ENCODE assay signal across 23 cellular contexts in genomic region chr7:17944720-17945119, GRCh38. TPM values are rescaled to one million over a fixed set of nuclear protein-coding genes. Genes with fewer than 3 reads are reported as not detected.
A peak's percentile ranks its signal among the peaks of the same experiment; 100 is the strongest.
DNase-seq lines count a peak whose midpoint lies in the region; ATAC-seq and TF ChIP-seq lines count a peak whose summit lies in the region.
"Had no signal": no experiment of that assay in that cellular context is flagged by ENCODE, and none has a peak within 500 bp of the region (broad histone marks: within the 10 kb centered on the region; RNA-seq: fewer than 3 reads in every experiment).

No MANE protein-coding gene starts in this region.

- peaks cover 14% of the 10 kb centered on the region for H3K79me2 ChIP-seq in PC-9 (ENCODE audit: low read depth)

- H3K4me1 ChIP-seq in PC-9 (replicated peaks; ENCODE audit: insufficient read depth) (peaks cover 47% of the 10 kb centered on the region), right atrium auricular region (peaks cover 0 to 4% of the 10 kb centered on the region in 2 donors)

- no peak for ATAC-seq in HG03045 (IDR thresholded peaks at IDR 0.05; ENCODE audit: unreplicated experiment)
- ATAC-seq in GM21723 (IDR thresholded peaks at IDR 0.05; ENCODE audit: unreplicated experiment) = no peak
- ATAC-seq: activated T-helper 17 cell treated with anti-CD3 and anti-CD28 coated beads, Interleukin-2, amount 50 U/mL, for 72 hours; esophagus mucosa; GM23338; HepG2; stimulated activated effector memory CD8-positive, alpha-beta T cell treated with anti-CD3 and anti-CD28 coated beads, Interleukin-12 subunit alpha, Interleukin-12 subunit beta, amount 100 ng/mL, for 72 hours had no signal

- H3K4me2 ChIP-seq in PC-9 = no peak overlapping the region
- H3K4me2 ChIP-seq: BLaER1 treated with 17β-estradiol and CSF1 and Interleukin-3, amounts not matched to agents 10 nM and 100 nM; GM23338 had no signal

- no peak overlapping the region for H2AFZ ChIP-seq in PC-9
- H2AFZ ChIP-seq: GM23338 had no signal

- POLR2A ChIA-PET in PC-9 (lab: Charles Lee; ENCODE audit: unreplicated experiment) = no interaction called here

- H3K27ac ChIP-seq in 22Rv1 = no peak overlapping the region
- no peak overlapping the region for H3K27ac ChIP-seq in PC-9
- no peak overlapping the region for H3K27ac ChIP-seq in right atrium auricular region
- H3K27ac ChIP-seq: BLaER1 treated with 17β-estradiol and CSF1 and Interleukin-3, amounts not matched to agents 10 nM and 100 nM; HL-60; neutrophil; skin epidermis; suprapubic skin had no signal

- H3K4me3 ChIP-seq in PC-9 (no peak overlapping the region), epithelial cell of proximal tubule (ENCODE audit: low read depth, low read length) (no peak overlapping the region), right atrium auricular region (no peak overlapping the region)
- H3K4me3 ChIP-seq: BLaER1 treated with 17β-estradiol and CSF1 and Interleukin-3, amounts not matched to agents 10 nM and 100 nM; GM23338; skin epidermis; suprapubic skin had no signal

- H3K36me3 ChIP-seq in PC-9 (ENCODE audit: low read depth) (no peaks in the 10 kb centered on the region), right atrium auricular region (no peaks in the 10 kb centered on the region)
- H3K36me3 ChIP-seq: BLaER1 treated with 17β-estradiol and CSF1 and Interleukin-3, amounts not matched to agents 10 nM and 100 nM; neutrophil; suprapubic skin had no signal

- H3K9me3 ChIP-seq in PC-9 (ENCODE audit: insufficient read depth, low read depth) (no peaks in the 10 kb centered on the region), right atrium auricular region (no peaks in the 10 kb centered on the region)
- H3K9me3 ChIP-seq: BLaER1 treated with 17β-estradiol and CSF1 and Interleukin-3, amounts not matched to agents 10 nM and 100 nM; neutrophil; suprapubic skin had no signal

- intact Hi-C loops in PC-9 (cut with micrococcal nuclease; ENCODE audit: unreplicated experiment) = loop anchor here (10.0 kb wide), 2 partner anchors 170 to 240 kb away; no protein-coding TSS in a partner anchor

- H3K27me3 ChIP-seq in PC-9 (ENCODE audit: insufficient read depth, low read depth) (no peaks in the 10 kb centered on the region), right atrium auricular region (no peaks in the 10 kb centered on the region)
- H3K27me3 ChIP-seq: BLaER1 treated with 17β-estradiol and CSF1 and Interleukin-3, amounts not matched to agents 10 nM and 100 nM; neutrophil; suprapubic skin had no signal

- CTCF ChIA-PET in PC-9 (lab: Charles Lee) = no interaction called here

- peaks cover 28% of the 10 kb centered on the region for H3F3A ChIP-seq in PC-9 (ENCODE audit: insufficient read depth, low read depth)

- BruUV-seq in PC-9 (replicated peaks; lab: Mats Ljungman, UMichigan) = no TSS peak

- TF ChIP-seq CTCF in 22Rv1 (IDR thresholded peaks at IDR 0.05) (peak; percentile 16; the same call in 1 of the 2 replicates), GM12873 (IDR thresholded peaks at IDR 0.05; ENCODE audit: insufficient read depth, low read depth, low read length, missing control alignments) (peak; percentile 32), PC-9 (conservative IDR thresholded peaks at IDR 0.05) (peak; percentile 46), epithelial cell of proximal tubule (conservative IDR thresholded peaks at IDR 0.05; ENCODE audit: low read depth, low read length) (peak; percentile 16), right atrium auricular region (IDR thresholded peaks at IDR 0.05) (peak in 1 of 2 donors; percentile 17)

- H3K9me2 ChIP-seq in PC-9 (ENCODE audit: insufficient read depth) = no peaks in the 10 kb centered on the region

- H4K20me1 ChIP-seq in PC-9 (ENCODE audit: insufficient read depth) = no peaks in the 10 kb centered on the region
- H4K20me1 ChIP-seq: BLaER1 treated with 17β-estradiol and CSF1 and Interleukin-3, amounts not matched to agents 10 nM and 100 nM had no signal

- peak in 1 of 2 experiments; percentile 12 for DNase-seq in PC-9
- DNase-seq in epithelial cell of proximal tubule (ENCODE audit: low read depth) = no peak
- no peak for DNase-seq in right atrium auricular region (ENCODE audit: low spot score)
- DNase-seq in amygdala (lab: John Stamatoyannopoulos, UW) = no peak
- DNase-seq: activated CD4-positive, alpha-beta T cell treated with anti-CD3 and anti-CD28 coated beads for 48 hours; NCI-H1417 treated with DMSO at 0.1 percent for 48 hours; NCI-H510A treated with DMSO at 0.1 percent for 48 hours; stimulated activated CD4-positive, alpha-beta T cell treated with anti-CD3 and anti-CD28 coated beads, Interleukin-2, amount 100 ng/mL, for 24 hours; T-helper 1 cell had no signal

RNA-seq across cellular contexts. Expression of gene SNX13, which starts 4.4 kb away (rescaled TPM):
- total RNA-seq in PC-9 (2021) (48.8 and 56.3 TPM in 2 replicates), epithelial cell of proximal tubule (10.8 and 26.0 TPM in 2 replicates), right atrium auricular region (10 to 100 TPM; 36.1 to 46.9 TPM)
